Comparison of ENCODE assay signal across 8 cellular contexts in the genomic region with DNA sequence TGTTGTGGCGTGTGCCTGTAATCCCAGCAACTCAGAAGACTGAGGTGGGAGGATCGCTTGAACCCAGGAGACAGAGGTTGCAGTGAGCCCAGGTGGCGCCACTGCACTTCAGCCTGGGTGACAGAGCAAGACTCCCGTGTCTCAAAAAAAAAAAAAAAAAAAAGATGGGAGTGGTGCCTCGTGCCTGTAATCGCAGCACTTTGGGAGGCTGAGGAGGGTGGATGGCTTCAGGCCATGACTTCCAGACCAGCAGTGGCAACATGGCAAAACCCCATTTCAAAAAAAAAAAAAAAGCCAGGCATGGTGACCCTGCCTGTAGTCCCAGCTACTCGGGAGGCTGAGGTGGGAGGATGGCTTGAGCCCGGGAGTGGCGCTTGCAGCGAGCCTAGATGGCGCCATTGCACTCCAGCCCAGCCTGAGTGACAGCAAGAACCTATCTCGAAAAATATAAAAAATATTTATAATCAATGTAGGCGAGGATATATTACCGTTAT. TPM values are rescaled to one million over a fixed set of nuclear protein-coding genes. Genes with fewer than 3 reads are reported as not detected.
DNase-seq lines count a peak whose midpoint lies in the region; ATAC-seq, FAIRE-seq and TF ChIP-seq lines count a peak whose summit lies in the region.

No MANE protein-coding gene starts in this region.

- H3K4me1 Mint-ChIP-seq in activated naive CD8-positive, alpha-beta T cell treated with anti-CD3 and anti-CD28 coated beads, Interleukin-2, amount 50 U/mL, for 24 hours, result peaks cover 33% of the 10 kb centered on the region

- no peak overlapping the region for H2AK5ac ChIP-seq in IMR-90 (ENCODE audit: low read depth, low read length)

- H2BK20ac ChIP-seq in IMR-90 (ENCODE audit: low read depth, low read length), result no peak overlapping the region

- H3K9ac ChIP-seq in IMR-90 (ENCODE audit: low read depth, low read length), result no peak overlapping the region

- no peak overlapping the region for H4K5ac ChIP-seq in IMR-90 (ENCODE audit: low read depth, low read length)

- H4K91ac ChIP-seq in IMR-90 (ENCODE audit: insufficient read depth, low read depth, low read length), result no peak overlapping the region

- H2AFZ ChIP-seq in IMR-90 (replicated peaks; ENCODE audit: low read length, poor library complexity), result peak overlapping the region; percentile 24

- no peak overlapping the region for H2BK5ac ChIP-seq in IMR-90 (ENCODE audit: low read depth, low read length, poor library complexity, severe bottlenecking)

- peak; percentile 69 for TF ChIP-seq RAD21 in IMR-90 (IDR thresholded peaks at IDR 0.05; ENCODE audit: low read length)

- H3K14ac ChIP-seq in IMR-90 (replicated peaks; ENCODE audit: low read depth, low read length), result no peak overlapping the region

- no peak overlapping the region for H3K56ac ChIP-seq in IMR-90 (ENCODE audit: extremely low read depth, insufficient read depth, low read length)

- H4K20me1 ChIP-seq in IMR-90 (ENCODE audit: insufficient read depth, low read length), result no peaks in the 10 kb centered on the region

- H3K9me3 ChIP-seq in IMR-90 (ENCODE audit: control insufficient read depth, insufficient read depth, low read length) (no peaks in the 10 kb centered on the region), SJSA1 (replicated peaks) (no peaks in the 10 kb centered on the region), esophagus squamous epithelium (no peaks in the 10 kb centered on the region)

- DNase-seq in IMR-90 (peak; percentile 63), SJSA1 (ENCODE audit: low read depth in 1 of 2, low spot score in 2 of 2) (peak; percentile 52 to 70), iPS DF 19.7 (ENCODE audit: low read depth, low spot score) (peak; percentile 7), esophagus squamous epithelium (lab: John Stamatoyannopoulos, UW) (no peak)
- peak; percentile 56 for DNase-seq in activated naive CD8-positive, alpha-beta T cell treated with anti-CD3 and anti-CD28 coated beads, Interleukin-2, amount 50 U/mL, for 24 hours
- DNase-seq in stimulated activated CD4-positive, alpha-beta T cell treated with anti-CD3 and anti-CD28 coated beads, Interleukin-1b, Interleukin-23, amount 100 ng/mL, for 48 hours, result peak; percentile 51

- WGBS in IMR-90 (ENCODE audit: extremely low coverage in 2 of 2, insufficient read length in 1 of 2), 2 experiments, result 20% methylated on average over 1 of the region's 14 CpGs; no CpG with 5 or more reads in 1 of the 2 experiments
- 7 to 32% methylated on average over 13 to 14 of the region's 14 CpGs for WGBS in esophagus squamous epithelium, 2 donors

- POLR2A ChIA-PET in IMR-90 (lab: Charles Lee; ENCODE audit: unreplicated experiment), result no interaction called here

- H3K4me3 ChIP-seq in IMR-90 (ENCODE audit: insufficient read depth, low read depth, low read length), result no peak overlapping the region
- no peak overlapping the region for H3K4me3 ChIP-seq in SJSA1
- no peak overlapping the region for H3K4me3 ChIP-seq in esophagus squamous epithelium

- no peaks in the 10 kb centered on the region for H3K9me1 ChIP-seq in IMR-90 (ENCODE audit: insufficient read depth, low read length)

- H3K27ac Mint-ChIP-seq in activated naive CD8-positive, alpha-beta T cell treated with anti-CD3 and anti-CD28 coated beads, Interleukin-2, amount 50 U/mL, for 24 hours, result no peak overlapping the region

- in situ Hi-C loops in IMR-90 (cut with MboI; ENCODE audit: low sequenced_read_pairs), result no loop called here

- no peak overlapping the region for H2BK120ac ChIP-seq in IMR-90 (ENCODE audit: low read depth, low read length)

- H3K36me3 ChIP-seq in IMR-90 (ENCODE audit: control insufficient read depth, insufficient read depth, low read length) (peaks cover 9% of the 10 kb centered on the region), SJSA1 (no peaks in the 10 kb centered on the region), esophagus squamous epithelium (peaks cover 0 to 17% (median 8%) of the 10 kb centered on the region in 3 donors)

- ATAC-seq in IMR-90 (ENCODE audit: low read depth), result peak; percentile 77
- peak; percentile 55 for ATAC-seq in activated naive CD8-positive, alpha-beta T cell treated with anti-CD3 and anti-CD28 coated beads, Interleukin-2, amount 50 U/mL, for 24 hours

- no peak overlapping the region for H3K4me3 Mint-ChIP-seq in activated naive CD8-positive, alpha-beta T cell treated with anti-CD3 and anti-CD28 coated beads, Interleukin-2, amount 50 U/mL, for 24 hours

- dilution Hi-C loops in IMR-90 (cut with HindIII; ENCODE audit: low sequenced_read_pairs, unreplicated experiment), result no loop called here

- H3K18ac ChIP-seq in IMR-90 (ENCODE audit: low read depth, low read length), result no peak overlapping the region

- H3K4me2 ChIP-seq in IMR-90 (ENCODE audit: low read depth, low read length), result peak overlapping the region; percentile 42; the same call in 1 of the 2 replicates

- H3K4ac ChIP-seq in IMR-90 (ENCODE audit: low read depth, low read length), result no peak overlapping the region

- no peak overlapping the region for H4K8ac ChIP-seq in IMR-90 (ENCODE audit: low read depth in 2 of 2, low read length in 2 of 2)

- no peak overlapping the region for H3K27ac ChIP-seq in IMR-90 (ENCODE audit: insufficient read depth, low read length)
- no peak overlapping the region for H3K27ac ChIP-seq in SJSA1
- H3K27ac ChIP-seq in esophagus squamous epithelium, result no peak overlapping the region

- no peak overlapping the region for H2AK9ac ChIP-seq in IMR-90 (replicated peaks; ENCODE audit: low read depth, low read length, poor library complexity)

- no peak overlapping the region for H3K23ac ChIP-seq in IMR-90 (ENCODE audit: low read depth, low read length)

- no TSS peak for BruUV-seq in IMR-90 (replicated peaks; lab: Mats Ljungman, UMichigan)

- TF ChIP-seq POLR2A in IMR-90 (IDR thresholded peaks at IDR 0.05; ENCODE audit: low read depth, low read length) (no peak), esophagus squamous epithelium (IDR thresholded peaks at IDR 0.05) (no peak)

- peak; percentile 83 for FAIRE-seq in A204.1 (lab: Jason Lieb, UNC)

- peak; percentile 52 for TF ChIP-seq CTCF in GM12873 (IDR thresholded peaks at IDR 0.05; ENCODE audit: insufficient read depth, low read depth, low read length, missing control alignments)
- peak; percentile 58 for TF ChIP-seq CTCF in IMR-90 (conservative IDR thresholded peaks at IDR 0.05; ENCODE audit: low read depth, low read length)
- peak in 1 of 6 experiments; percentile 27 for TF ChIP-seq CTCF in esophagus squamous epithelium (IDR thresholded peaks at IDR 0.05)

- H3K27me3 Mint-ChIP-seq in activated naive CD8-positive, alpha-beta T cell treated with anti-CD3 and anti-CD28 coated beads, Interleukin-2, amount 50 U/mL, for 24 hours, result no peaks in the 10 kb centered on the region

- peaks cover 15% of the 10 kb centered on the region for H3K36me3 Mint-ChIP-seq in activated naive CD8-positive, alpha-beta T cell treated with anti-CD3 and anti-CD28 coated beads, Interleukin-2, amount 50 U/mL, for 24 hours (ENCODE audit: low read depth)

- H3K9me3 Mint-ChIP-seq in activated naive CD8-positive, alpha-beta T cell treated with anti-CD3 and anti-CD28 coated beads, Interleukin-2, amount 50 U/mL, for 24 hours, result no peaks in the 10 kb centered on the region

- intact Hi-C loops in IMR-90 (cut with micrococcal nuclease) (loop anchor here (2.0 kb wide), 2 partner anchors 69 to 161 kb away; no protein-coding TSS in a partner anchor), esophagus squamous epithelium (cut with DNase I) (no loop called here)

- H3K4me1 ChIP-seq in IMR-90 (ENCODE audit: control insufficient read depth, insufficient read depth, low read length) (no peaks in the 10 kb centered on the region), SJSA1 (replicated peaks) (no peaks in the 10 kb centered on the region), esophagus squamous epithelium (no peaks in the 10 kb centered on the region)

- H3K27me3 ChIP-seq in IMR-90 (ENCODE audit: control insufficient read depth, insufficient read depth, low read length) (no peaks in the 10 kb centered on the region), SJSA1 (replicated peaks) (no peaks in the 10 kb centered on the region), esophagus squamous epithelium (no peaks in the 10 kb centered on the region)

- CTCF ChIA-PET in IMR-90 (lab: Yijun Ruan, JAX), result interaction anchor here (0.6 to 1.4 kb wide), 4 partner anchors 17 to 318 kb away, joined by 3 to 7 read pairs (median 4); no protein-coding TSS in a partner anchor

- no peak overlapping the region for H2BK15ac ChIP-seq in IMR-90 (ENCODE audit: low read depth, low read length)

- no peaks in the 10 kb centered on the region; a peak in 1 of 4 replicates for H3K79me1 ChIP-seq in IMR-90 (ENCODE audit: low read depth in 1 of 2, low read length in 2 of 2)

TF ChIP-seq in IMR-90, 13 proteins besides CTCF, POLR2A, EP300 and RAD21:
- TF ChIP-seq, protein P1, sequence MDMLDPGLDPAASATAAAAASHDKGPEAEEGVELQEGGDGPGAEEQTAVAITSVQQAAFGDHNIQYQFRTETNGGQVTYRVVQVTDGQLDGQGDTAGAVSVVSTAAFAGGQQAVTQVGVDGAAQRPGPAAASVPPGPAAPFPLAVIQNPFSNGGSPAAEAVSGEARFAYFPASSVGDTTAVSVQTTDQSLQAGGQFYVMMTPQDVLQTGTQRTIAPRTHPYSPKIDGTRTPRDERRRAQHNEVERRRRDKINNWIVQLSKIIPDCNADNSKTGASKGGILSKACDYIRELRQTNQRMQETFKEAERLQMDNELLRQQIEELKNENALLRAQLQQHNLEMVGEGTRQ (IDR thresholded peaks at IDR 0.05; ENCODE audit: low read depth, low read length), result no peak
- TF ChIP-seq SMC3 (IDR thresholded peaks at IDR 0.05; ENCODE audit: low read depth, low read length) (peak; percentile 51), MXI1 (IDR thresholded peaks at IDR 0.05; ENCODE audit: borderline replicate concordance, low read depth, low read length) (no peak), MAZ (IDR thresholded peaks at IDR 0.05; ENCODE audit: borderline replicate concordance, low read depth, low read length) (no peak)

RNA-seq across cellular contexts. Expression of a gene that starts 27.0 kb away (rescaled TPM):
- total RNA-seq in IMR-90 (2012; rRNA removed), result 416 and 419 TPM in 2 replicates
- polyA plus RNA-seq in IMR-90 (2012; rRNA removed), result 71.8 and 97.9 TPM in 2 replicates
- polyA plus RNA-seq in IMR-90 (2012; cell fraction: cytosol; rRNA removed), result 25.4 and 26.6 TPM in 2 replicates
- 23.5 and 133 TPM in 2 replicates for polyA plus RNA-seq in IMR-90 (2012; cell fraction: nucleus; rRNA removed; ENCODE audit: low replicate concordance)
- 100 and 162 TPM in 2 replicates for total RNA-seq in SJSA1 (2014; rRNA removed; shearing (Covaris generic))
- total RNA-seq in esophagus squamous epithelium, result 100 to 1,000 TPM in 3 of 4 donors, 10 to 100 TPM in 1; 70.5 to 158 (median 133) TPM

RNA-seq across cellular contexts. Expression of a gene that starts 54.7 kb away (rescaled TPM):
- total RNA-seq in IMR-90 (2012; rRNA removed) (7.5 and 11.1 TPM in 2 replicates), esophagus squamous epithelium (10 to 100 TPM in 1 of 4 donors, 1 to 10 TPM in 3; 2.5 to 11.8 (median 5.4) TPM)
- 2.0 and 2.4 TPM in 2 replicates for polyA plus RNA-seq in IMR-90 (2012; rRNA removed)
- polyA plus RNA-seq in IMR-90 (2012; cell fraction: cytosol; rRNA removed), result 0.44 and 0.73 TPM in 2 replicates
- 0.47 and 6.5 TPM in 2 replicates for polyA plus RNA-seq in IMR-90 (2012; cell fraction: nucleus; rRNA removed; ENCODE audit: low replicate concordance)
- 9.4 and 12.8 TPM in 2 replicates for total RNA-seq in SJSA1 (2014; rRNA removed; shearing (Covaris generic))
